9 cellular contexts compared by ENCODE assay signal in the genomic region with DNA sequence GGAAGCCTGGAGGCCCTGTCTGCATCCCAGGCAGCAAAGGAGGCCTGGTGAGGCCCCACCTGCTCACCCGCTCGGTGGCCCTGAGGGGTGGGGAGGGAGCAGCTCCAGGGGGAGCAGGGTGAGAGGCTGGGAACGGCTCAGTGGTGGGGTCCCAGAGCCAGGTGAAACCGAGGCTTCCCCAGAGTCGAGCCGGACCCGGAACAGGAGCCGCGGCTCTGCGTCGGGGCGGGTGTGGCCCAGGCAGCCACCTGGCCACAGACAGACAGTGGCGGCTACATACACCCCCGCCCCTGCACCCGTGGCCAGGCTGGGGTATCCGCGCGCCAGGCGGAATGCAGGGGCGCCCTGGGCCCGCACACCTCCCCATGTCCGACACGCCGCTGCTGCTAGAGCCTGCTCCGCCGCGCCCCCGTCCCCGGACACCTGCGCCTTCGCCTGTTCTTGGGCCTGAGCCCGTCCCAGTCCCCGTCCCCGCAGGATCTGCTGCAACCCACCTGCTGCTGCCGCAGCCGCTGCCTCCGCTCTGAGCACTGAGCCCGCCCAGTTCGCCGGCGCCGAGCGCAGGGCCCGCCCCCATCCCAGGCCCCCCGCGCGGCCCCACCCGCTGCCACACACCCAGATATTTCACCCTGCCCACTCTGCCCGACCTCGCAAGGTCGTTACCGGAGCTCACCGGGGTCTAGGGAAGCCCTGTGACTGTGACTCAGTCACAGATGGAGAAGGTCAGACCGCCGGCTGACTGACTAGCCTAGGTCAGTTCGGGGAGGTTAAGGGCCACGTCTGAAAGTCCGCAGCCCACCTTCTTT. TPM values are rescaled to one million over a fixed set of nuclear protein-coding genes. Genes with fewer than 3 reads are reported as not detected.
A peak's percentile ranks its signal among the peaks of the same experiment; 100 is the strongest.
DNase-seq lines count a peak whose midpoint lies in the region; ATAC-seq, FAIRE-seq and TF ChIP-seq lines count a peak whose summit lies in the region.
"Had no signal": no experiment of that assay in that cellular context is flagged by ENCODE, and none has a peak within 500 bp of the region (broad histone marks: within the 10 kb centered on the region; RNA-seq: fewer than 3 reads in every experiment).

A gene with protein sequence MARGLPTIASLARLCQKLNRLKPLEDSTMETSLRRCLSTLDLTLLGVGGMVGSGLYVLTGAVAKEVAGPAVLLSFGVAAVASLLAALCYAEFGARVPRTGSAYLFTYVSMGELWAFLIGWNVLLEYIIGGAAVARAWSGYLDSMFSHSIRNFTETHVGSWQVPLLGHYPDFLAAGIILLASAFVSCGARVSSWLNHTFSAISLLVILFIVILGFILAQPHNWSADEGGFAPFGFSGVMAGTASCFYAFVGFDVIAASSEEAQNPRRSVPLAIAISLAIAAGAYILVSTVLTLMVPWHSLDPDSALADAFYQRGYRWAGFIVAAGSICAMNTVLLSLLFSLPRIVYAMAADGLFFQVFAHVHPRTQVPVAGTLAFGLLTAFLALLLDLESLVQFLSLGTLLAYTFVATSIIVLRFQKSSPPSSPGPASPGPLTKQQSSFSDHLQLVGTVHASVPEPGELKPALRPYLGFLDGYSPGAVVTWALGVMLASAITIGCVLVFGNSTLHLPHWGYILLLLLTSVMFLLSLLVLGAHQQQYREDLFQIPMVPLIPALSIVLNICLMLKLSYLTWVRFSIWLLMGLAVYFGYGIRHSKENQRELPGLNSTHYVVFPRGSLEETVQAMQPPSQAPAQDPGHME (minus strand): TSS at position 525 of the 806 bp plus-strand sequence. CDS start 749 bp downstream, outside the sequence.

- BruUV-seq in K562 (replicated peaks; lab: Mats Ljungman, UMichigan) = no TSS peak

- intact Hi-C loops in K562 (cut with micrococcal nuclease) (no loop called here), spleen (cut with DNase I; ENCODE audit: low total_unique reads) (no loop called here)

- H2AFZ ChIP-seq in K562 (ENCODE audit: low read depth, low read length) = peak within 1 kb of the TSS; percentile 14

- peaks cover 37 to 62% of the 10 kb centered on the region in 2 experiments; a peak in 4 of 5 replicates for H3K27me3 ChIP-seq in K562 (ENCODE audit: control insufficient read depth in 2 of 2, insufficient read depth in 2 of 2, low read length in 2 of 2)
- peaks cover 0 to 49% (median 15%) of the 10 kb centered on the region in 7 donors for H3K27me3 ChIP-seq in spleen (replicated peaks in 1 of 7)

- H4K20me1 ChIP-seq in K562 (replicated peaks; ENCODE audit: control insufficient read depth, insufficient read depth, low read length) = peaks cover 35% of the 10 kb centered on the region

- TF ChIP-seq POLR2A in K562 (conservative IDR thresholded peaks at IDR 0.05) (no peak), spleen (IDR thresholded peaks at IDR 0.05) (no peak), GM12892 (IDR thresholded peaks at IDR 0.05; ENCODE audit: low read depth, low read length) (no peak)

- H3K9me3 ChIP-seq in K562 (replicated peaks; ENCODE audit: control insufficient read depth, insufficient read depth, low read depth, low read length) (no peaks in the 10 kb centered on the region), iPS-18c (ENCODE audit: control insufficient read depth, insufficient read depth, low read length) (no peaks in the 10 kb centered on the region), spleen (no peaks in the 10 kb centered on the region)

- no peak within 1 kb of the TSS for H3K27ac ChIP-seq in K562 (ENCODE audit: extremely low read depth, low read depth, low read length)
- H3K27ac ChIP-seq in spleen = peak within 1 kb of the TSS in 2 of 8 donors; percentile 3

- DNase-seq in NCI-H1105 treated with DMSO at 0.1 percent for 48 hours (lab: John Stamatoyannopoulos, UW) = peak; percentile 17
- no peak for DNase-seq in NCI-H1105 (lab: John Stamatoyannopoulos, UW)
- DNase-seq in K562 (ENCODE audit: extremely low read depth in 1 of 4, low spot score in 3 of 4) = peak in 2 of 4 experiments; percentile 85 to 88
- peak; percentile 70 for DNase-seq in spleen
- DNase-seq in GM12892 (ENCODE audit: insufficient read length) = no peak
- DNase-seq in GM13976 (ENCODE audit: low spot score) = no peak

- in situ Hi-C loops in K562 (cut with MboI) (no loop called here), GM13976 (cut with MboI; ENCODE audit: low sequenced_read_pairs, unreplicated experiment) (no loop called here)

- no peak for TF ChIP-seq EP300 in K562 (IDR thresholded peaks at IDR 0.05; ENCODE audit: low read length)

- H3K9me1 ChIP-seq in K562 (ENCODE audit: control insufficient read depth, insufficient read depth, low read length) = peaks cover 4% of the 10 kb centered on the region

- H3K36me3 ChIP-seq in K562 (ENCODE audit: control insufficient read depth, insufficient read depth, low read length) (no peaks in the 10 kb centered on the region), spleen (no peaks in the 10 kb centered on the region)

- peak; percentile 26 for ATAC-seq in K562
- no peak for ATAC-seq in GM18858 (IDR thresholded peaks at IDR 0.05; ENCODE audit: unreplicated experiment)

- CTCF ChIA-PET in K562 (lab: Yijun Ruan, JAX; ENCODE audit: low intra/inter-chr PET ratio) = no interaction called here

- no peak within 1 kb of the TSS for H3K4me3 ChIP-seq in K562
- peak within 1 kb of the TSS; percentile 51 for H3K4me3 ChIP-seq in iPS-18c (ENCODE audit: insufficient read depth, low read depth, low read length)
- peak within 1 kb of the TSS in 7 of 8 donors; percentile 17 to 62 (median 27) for H3K4me3 ChIP-seq in spleen

- POLR2A ChIA-PET in K562 (lab: Yijun Ruan, JAX) = interaction anchor here (0.6 to 10.2 kb wide), 9 partner anchors 9 to 50 kb away, joined by 3 to 120 read pairs (median 5); partner anchors contain the start of genes LRRC74B, LZTR1, P2RX6 and THAP7

- H3K4me1 ChIP-seq in K562 (replicated peaks in 1 of 2; ENCODE audit: control insufficient read depth in 2 of 2, insufficient read depth in 2 of 2, low read length in 2 of 2) (peaks cover under 1 to 44% of the 10 kb centered on the region in 2 experiments), spleen (peaks cover 4 to 20% (median 10%) of the 10 kb centered on the region in 6 donors)

- FAIRE-seq in K562 (lab: Jason Lieb, UNC) (no peak), GM12892 (lab: Jason Lieb, UNC) (no peak)

- no peak for TF ChIP-seq CTCF in K562 (IDR thresholded peaks at IDR 0.05 in 2 of 3, conservative IDR thresholded peaks at IDR 0.05 in 1 of 3; ENCODE audit: insufficient read depth in 2 of 3, low read depth in 1 of 3, low read length in 3 of 3)
- no peak for TF ChIP-seq CTCF in spleen (IDR thresholded peaks at IDR 0.05 in 8 of 11, conservative IDR thresholded peaks at IDR 0.05 in 3 of 11)
- TF ChIP-seq CTCF in GM13976 (IDR thresholded peaks at IDR 0.05; ENCODE audit: borderline replicate concordance, control extremely low read depth, extremely low read depth, insufficient read depth, missing control alignments) = no peak

- TF ChIP-seq RAD21 in K562 (CRISPR knock-in tag; conservative IDR thresholded peaks at IDR 0.05 in 1 of 2, IDR thresholded peaks at IDR 0.05 in 1 of 2) = no peak

- no peak within 1 kb of the TSS for H3K4me2 ChIP-seq in K562 (ENCODE audit: insufficient read depth, low read length)

- peak within 1 kb of the TSS in 1 of 2 experiments; percentile 5; a peak in 2 of 4 replicates for H3K9ac ChIP-seq in K562 (ENCODE audit: insufficient read depth in 1 of 2, low read depth in 2 of 2, low read length in 2 of 2)

- H3K79me2 ChIP-seq in K562 (ENCODE audit: control insufficient read depth, insufficient read depth, low read length) = no peaks in the 10 kb centered on the region

- WGBS in K562 (ENCODE audit: insufficient coverage, low coverage, missing lambda C conversion rate) = 37% methylated on average over 58 of the region's 58 CpGs
- 7 to 14% (median 8%) methylated on average over 35 to 58 of the region's 58 CpGs for WGBS in spleen, 5 donors

TF ChIP-seq in K562, 482 proteins besides CTCF, POLR2A, EP300 and RAD21 (continues in another document):
- peak; percentile 33; the same call in 1 of the 2 replicates for TF ChIP-seq ZNF143 (CRISPR knock-in tag; IDR thresholded peaks at IDR 0.05)
- TF ChIP-seq, protein P1, sequence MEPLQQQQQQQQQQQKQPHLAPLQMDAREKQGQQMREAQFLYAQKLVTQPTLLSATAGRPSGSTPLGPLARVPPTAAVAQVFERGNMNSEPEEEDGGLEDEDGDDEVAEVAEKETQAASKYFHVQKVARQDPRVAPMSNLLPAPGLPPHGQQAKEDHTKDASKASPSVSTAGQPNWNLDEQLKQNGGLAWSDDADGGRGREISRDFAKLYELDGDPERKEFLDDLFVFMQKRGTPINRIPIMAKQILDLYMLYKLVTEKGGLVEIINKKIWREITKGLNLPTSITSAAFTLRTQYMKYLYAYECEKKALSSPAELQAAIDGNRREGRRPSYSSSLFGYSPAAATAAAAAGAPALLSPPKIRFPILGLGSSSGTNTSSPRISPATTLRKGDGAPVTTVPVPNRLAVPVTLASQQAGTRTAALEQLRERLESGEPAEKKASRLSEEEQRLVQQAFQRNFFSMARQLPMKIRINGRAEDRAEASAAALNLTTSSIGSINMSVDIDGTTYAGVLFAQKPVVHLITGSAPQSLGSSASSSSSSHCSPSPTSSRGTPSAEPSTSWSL (CRISPR knock-in tag; IDR thresholded peaks at IDR 0.05; ENCODE audit: borderline replicate concordance) = 0 out of 2 replicates have a peak, but pooled peaks have one; percentile 8
- 0 out of 2 replicates have a peak, but pooled peaks have one; percentile 15 for TF ChIP-seq SRSF3 (IDR thresholded peaks at IDR 0.05; ENCODE audit: insufficient read depth, low read length)

RNA-seq across cellular contexts. Expression of the gene that starts here (rescaled TPM):
- total RNA-seq in K562 (2011; cell fraction: chromatin; rRNA removed; ENCODE audit: low replicate concordance) = not detected in 2 replicates
- total RNA-seq in K562 (2011; cell fraction: nucleolus; rRNA removed) = not detected in 2 replicates
- not detected in 2 replicates for total RNA-seq in K562 (2011; cell fraction: nucleoplasm; rRNA removed)
- total RNA-seq in K562 (2014; rRNA removed) (not detected in 2 replicates), K562 (2014; rRNA removed; fragmentation: Illumina TruSeq; extraction: Trizol) (not detected in 2 replicates), K562 (2015; rRNA removed; fragmentation: Illumina TruSeq; extraction: Trizol) (not detected in 2 replicates), K562 (2021) (not detected in 2 replicates), spleen (under 1 TPM in 4 of 7 donors, not detected in 3; 0.13 to 0.95 (median 0.30) TPM)
- polyA plus RNA-seq in K562 (2011; rRNA removed) (not detected in 2 replicates), K562 (2014; fragmentation: Illumina TruSeq; extraction: Trizol) (not detected in 2 replicates), K562 (2014; fragmentation: Nextera tagmentation; extraction: Ambion mirVana) (not detected), K562 (2014; rRNA removed) (not detected in 2 replicates), spleen (under 1 TPM; 0.11 to 0.42 (median 0.29) TPM)
- polyA plus RNA-seq in K562 (2011; cell fraction: cytosol; rRNA removed) = 0.07 TPM in 1 of 2 replicates, not detected in the other
- polyA plus RNA-seq in K562 (2011; cell fraction: nucleus; rRNA removed) = not detected in 2 replicates
- 0.03 and 0.14 TPM in 2 replicates for polyA plus RNA-seq in K562 (2012)
- not detected in 2 replicates for polyA minus RNA-seq in K562 (2011; rRNA and poly(A)+ RNA removed)
- not detected in 2 replicates for polyA minus RNA-seq in K562 (2011; cell fraction: cytosol; rRNA and poly(A)+ RNA removed)
- polyA minus RNA-seq in K562 (2011; cell fraction: nucleus; rRNA and poly(A)+ RNA removed) = not detected in 2 replicates
- polyA plus RNA-seq in GM12892 (2012; ENCODE audit: missing spikeins) = not detected
- total RNA-seq: A172 had no signal

Comparison
In these comparisons a context has a peak if more than half of its experiments do, and no peak if none do; other contexts are left out.
1. Peak in ATAC-seq in K562; RNA of the gene not detected or under 1 TPM.
2. Peak in DNase-seq and H3K4me3 ChIP-seq in spleen; RNA of the gene not detected or under 1 TPM.